In the genomic region with DNA sequence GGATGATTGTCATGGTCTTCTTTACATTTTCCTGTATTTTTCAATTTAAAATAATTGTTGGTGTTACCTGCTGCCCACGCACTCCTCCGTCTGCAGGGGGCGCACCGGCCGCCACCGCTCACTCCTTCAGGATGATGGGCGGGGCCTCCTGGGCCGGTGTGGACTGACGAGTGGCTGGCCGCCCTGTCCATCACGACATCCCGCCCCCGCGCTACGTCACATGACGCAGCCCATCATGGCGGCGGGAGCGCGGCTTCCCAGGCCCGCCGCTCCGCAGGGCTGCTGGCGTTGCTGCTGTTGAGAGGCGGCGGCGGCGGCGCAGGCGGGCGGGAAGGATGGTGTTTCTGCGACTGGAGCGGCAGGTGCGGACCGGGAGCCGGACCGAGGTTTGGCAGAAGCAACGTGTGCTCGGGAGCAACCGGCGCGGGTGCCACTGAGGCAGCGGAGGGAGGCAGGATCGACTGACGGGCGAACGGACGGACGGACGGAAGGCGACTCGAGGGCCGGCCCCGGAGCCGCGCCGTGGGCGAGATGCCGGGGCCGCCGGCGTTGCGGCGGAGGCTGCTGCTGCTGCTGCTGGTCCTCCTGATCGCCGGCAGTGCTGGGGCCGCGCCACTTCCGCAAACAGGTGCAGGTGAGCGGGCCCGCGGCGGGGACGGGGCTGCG, we compare ENCODE assay signal across 1 cellular context.
A peak's percentile ranks its signal among the peaks of the same experiment; 100 is the strongest.
TF ChIP-seq lines count a peak whose summit lies in the region.

TSS of gene LMTK2 (plus strand) at position 216 of the 666 bp plus-strand sequence. CDS start at position 532, 316 bp downstream.

TF ChIP-seq in SK-N-SH, 30 proteins besides CTCF, POLR2A, EP300 and RAD21 (continued from another document):
- TF ChIP-seq, protein P1, sequence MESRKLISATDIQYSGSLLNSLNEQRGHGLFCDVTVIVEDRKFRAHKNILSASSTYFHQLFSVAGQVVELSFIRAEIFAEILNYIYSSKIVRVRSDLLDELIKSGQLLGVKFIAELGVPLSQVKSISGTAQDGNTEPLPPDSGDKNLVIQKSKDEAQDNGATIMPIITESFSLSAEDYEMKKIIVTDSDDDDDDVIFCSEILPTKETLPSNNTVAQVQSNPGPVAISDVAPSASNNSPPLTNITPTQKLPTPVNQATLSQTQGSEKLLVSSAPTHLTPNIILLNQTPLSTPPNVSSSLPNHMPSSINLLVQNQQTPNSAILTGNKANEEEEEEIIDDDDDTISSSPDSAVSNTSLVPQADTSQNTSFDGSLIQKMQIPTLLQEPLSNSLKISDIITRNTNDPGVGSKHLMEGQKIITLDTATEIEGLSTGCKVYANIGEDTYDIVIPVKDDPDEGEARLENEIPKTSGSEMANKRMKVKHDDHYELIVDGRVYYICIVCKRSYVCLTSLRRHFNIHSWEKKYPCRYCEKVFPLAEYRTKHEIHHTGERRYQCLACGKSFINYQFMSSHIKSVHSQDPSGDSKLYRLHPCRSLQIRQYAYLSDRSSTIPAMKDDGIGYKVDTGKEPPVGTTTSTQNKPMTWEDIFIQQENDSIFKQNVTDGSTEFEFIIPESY (IDR thresholded peaks at IDR 0.05; ENCODE audit: borderline replicate concordance, low read depth): no peak
- TF ChIP-seq TAF1 (IDR thresholded peaks at IDR 0.05; ENCODE audit: borderline replicate concordance, low read depth, low read length): peak; percentile 86
- peak; percentile 94 for TF ChIP-seq SIN3A (IDR thresholded peaks at IDR 0.05; ENCODE audit: borderline replicate concordance, low read depth, low read length)
- TF ChIP-seq MEF2A (IDR thresholded peaks at IDR 0.05; ENCODE audit: borderline replicate concordance, low read depth): no peak
- TF ChIP-seq, protein P2, sequence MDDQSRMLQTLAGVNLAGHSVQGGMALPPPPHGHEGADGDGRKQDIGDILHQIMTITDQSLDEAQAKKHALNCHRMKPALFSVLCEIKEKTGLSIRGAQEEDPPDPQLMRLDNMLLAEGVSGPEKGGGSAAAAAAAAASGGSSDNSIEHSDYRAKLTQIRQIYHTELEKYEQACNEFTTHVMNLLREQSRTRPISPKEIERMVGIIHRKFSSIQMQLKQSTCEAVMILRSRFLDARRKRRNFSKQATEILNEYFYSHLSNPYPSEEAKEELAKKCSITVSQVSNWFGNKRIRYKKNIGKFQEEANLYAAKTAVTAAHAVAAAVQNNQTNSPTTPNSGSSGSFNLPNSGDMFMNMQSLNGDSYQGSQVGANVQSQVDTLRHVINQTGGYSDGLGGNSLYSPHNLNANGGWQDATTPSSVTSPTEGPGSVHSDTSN (IDR thresholded peaks at IDR 0.05): peak; percentile 100
- 0 out of 2 replicates have a peak, but pooled peaks have one; percentile 33 for TF ChIP-seq ELF1 (IDR thresholded peaks at IDR 0.05)
- TF ChIP-seq TCF12 (IDR thresholded peaks at IDR 0.05): no peak
- TF ChIP-seq, protein P3, sequence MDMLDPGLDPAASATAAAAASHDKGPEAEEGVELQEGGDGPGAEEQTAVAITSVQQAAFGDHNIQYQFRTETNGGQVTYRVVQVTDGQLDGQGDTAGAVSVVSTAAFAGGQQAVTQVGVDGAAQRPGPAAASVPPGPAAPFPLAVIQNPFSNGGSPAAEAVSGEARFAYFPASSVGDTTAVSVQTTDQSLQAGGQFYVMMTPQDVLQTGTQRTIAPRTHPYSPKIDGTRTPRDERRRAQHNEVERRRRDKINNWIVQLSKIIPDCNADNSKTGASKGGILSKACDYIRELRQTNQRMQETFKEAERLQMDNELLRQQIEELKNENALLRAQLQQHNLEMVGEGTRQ (IDR thresholded peaks at IDR 0.05; ENCODE audit: borderline replicate concordance, low read depth, low read length): peak; percentile 84
